ENCODE assay signal across 8 cellular contexts in genomic region chr2:229921892-229922448, GRCh38. TPM values are rescaled to one million over a fixed set of nuclear protein-coding genes. Genes with fewer than 3 reads are reported as not detected.
DNase-seq lines count a peak whose midpoint lies in the region; ATAC-seq and TF ChIP-seq lines count a peak whose summit lies in the region.

TSS of gene TRIP12 (minus strand) at chr2:229922009. CDS start at chr2:229880079, 41,930 bp downstream.

- peak within 1 kb of the TSS; percentile 96 for H2AK9ac ChIP-seq in IMR-90 (replicated peaks; ENCODE audit: low read depth, low read length, poor library complexity)

- H3K27me3 ChIP-seq in IMR-90 (ENCODE audit: control insufficient read depth, insufficient read depth, low read length) (no peaks in the 10 kb centered on the region), PC-3 (ENCODE audit: low read length) (no peaks in the 10 kb centered on the region), mucosa of stomach (ENCODE audit: control insufficient read depth, insufficient read depth, low read length) (no peaks in the 10 kb centered on the region)

- TF ChIP-seq POLR2A in IMR-90 (IDR thresholded peaks at IDR 0.05; ENCODE audit: low read depth, low read length) = no peak
- TF ChIP-seq POLR2A in erythroblast (IDR thresholded peaks at IDR 0.05; ENCODE audit: low read length) = peak; percentile 56

- dilution Hi-C loops in IMR-90 (cut with HindIII; ENCODE audit: low sequenced_read_pairs, unreplicated experiment) = no loop called here

- in situ Hi-C loops in IMR-90 (cut with MboI; ENCODE audit: low sequenced_read_pairs) = no loop called here

- intact Hi-C loops in IMR-90 (cut with micrococcal nuclease) = loop anchor here (2.0 to 10.0 kb wide), 5 partner anchors 53 to 853 kb away; no protein-coding TSS in a partner anchor
- intact Hi-C loops in PC-3 (cut with micrococcal nuclease) = loop anchor here (5.0 kb wide), 1 partner anchor 140 kb away; no protein-coding TSS in a partner anchor

- peak within 1 kb of the TSS; percentile 93 for H4K5ac ChIP-seq in IMR-90 (ENCODE audit: low read depth, low read length)

- no peaks in the 10 kb centered on the region for H3K9me2 ChIP-seq in PC-3 (replicated peaks; ENCODE audit: low read length)

- H3K79me1 ChIP-seq in IMR-90 (ENCODE audit: low read depth in 1 of 2, low read length in 2 of 2) = peaks cover 3 to 30% of the 10 kb centered on the region in 2 experiments; a peak in 2 of 4 replicates

- H3K4ac ChIP-seq in IMR-90 (ENCODE audit: low read depth, low read length) = peak within 1 kb of the TSS; percentile 96

- peak within 1 kb of the TSS; percentile 99 for H4K91ac ChIP-seq in IMR-90 (ENCODE audit: insufficient read depth, low read depth, low read length)

- CTCF ChIA-PET in IMR-90 (lab: Yijun Ruan, JAX) = no interaction called here
- CTCF ChIA-PET in PC-3 (lab: Charles Lee) = no interaction called here

- H3K9me1 ChIP-seq in IMR-90 (ENCODE audit: insufficient read depth, low read length) = 0 out of 2 replicates have a peak, but pooled peaks cover 2% of the 10 kb centered on the region

- peak within 1 kb of the TSS; percentile 52 to 99 for H4K8ac ChIP-seq in IMR-90 (ENCODE audit: low read depth in 2 of 2, low read length in 2 of 2)

- peaks cover 61% of the 10 kb centered on the region for H3K79me2 ChIP-seq in PC-3 (ENCODE audit: low read length)

- H3K9ac ChIP-seq in IMR-90 (ENCODE audit: low read depth, low read length) = peak within 1 kb of the TSS; percentile 69
- H3K9ac ChIP-seq in PC-3 (ENCODE audit: low read length) = peak within 1 kb of the TSS; percentile 90
- peak within 1 kb of the TSS; percentile 96 for H3K9ac ChIP-seq in mucosa of stomach (ENCODE audit: low read length)

- peaks cover 6% of the 10 kb centered on the region for H3K36me3 ChIP-seq in IMR-90 (ENCODE audit: control insufficient read depth, insufficient read depth, low read length)
- H3K36me3 ChIP-seq in PC-3 (ENCODE audit: low read depth, low read length) = peaks cover 12% of the 10 kb centered on the region; the same call in 1 of the 2 replicates
- H3K36me3 ChIP-seq in mucosa of stomach (ENCODE audit: control insufficient read depth, insufficient read depth, low read length) = no peaks in the 10 kb centered on the region

- TF ChIP-seq CTCF in IMR-90 (conservative IDR thresholded peaks at IDR 0.05; ENCODE audit: low read depth, low read length) (no peak), PC-3 (conservative IDR thresholded peaks at IDR 0.05; ENCODE audit: low read depth, low read length) (no peak)

- H3K27ac ChIP-seq in IMR-90 (ENCODE audit: insufficient read depth, low read length) = peak within 1 kb of the TSS; percentile 92
- H3K27ac ChIP-seq in PC-3 (ENCODE audit: low read length) = peak within 1 kb of the TSS; percentile 86

- H3K56ac ChIP-seq in IMR-90 (ENCODE audit: extremely low read depth, insufficient read depth, low read length) = peak within 1 kb of the TSS; percentile 90

- BruUV-seq in IMR-90 (replicated peaks; lab: Mats Ljungman, UMichigan) (no TSS peak), PC-3 (replicated peaks; lab: Mats Ljungman, UMichigan) (no TSS peak)

- no peak for TF ChIP-seq RAD21 in IMR-90 (IDR thresholded peaks at IDR 0.05; ENCODE audit: low read length)

- peak within 1 kb of the TSS; percentile 75 for H3K4me3 ChIP-seq in IMR-90 (ENCODE audit: insufficient read depth, low read depth, low read length)
- H3K4me3 ChIP-seq in PC-3 (ENCODE audit: low read length) = peak within 1 kb of the TSS; percentile 98
- H3K4me3 ChIP-seq in mucosa of stomach (ENCODE audit: low read length) = peak within 1 kb of the TSS; percentile 95

- H2BK5ac ChIP-seq in IMR-90 (ENCODE audit: low read depth, low read length, poor library complexity, severe bottlenecking) = peak within 1 kb of the TSS; percentile 94

- H3K14ac ChIP-seq in IMR-90 (replicated peaks; ENCODE audit: low read depth, low read length) = peak within 1 kb of the TSS; percentile 93

- H2BK20ac ChIP-seq in IMR-90 (ENCODE audit: low read depth, low read length) = peak within 1 kb of the TSS; percentile 83; the same call in 1 of the 2 replicates

- peak within 1 kb of the TSS; percentile 83 for H3K23ac ChIP-seq in IMR-90 (ENCODE audit: low read depth, low read length)

- H3K4me2 ChIP-seq in IMR-90 (ENCODE audit: low read depth, low read length) = peak within 1 kb of the TSS; percentile 97
- H3K4me2 ChIP-seq in PC-3 (ENCODE audit: low read length) = peak within 1 kb of the TSS; percentile 98

- POLR2A ChIA-PET in IMR-90 (lab: Charles Lee; ENCODE audit: unreplicated experiment) = no interaction called here
- POLR2A ChIA-PET in PC-3 (lab: Charles Lee; ENCODE audit: unreplicated experiment) = interaction anchor here (0.5 to 0.6 kb wide), 2 partner anchors 17 to 130 kb away, joined by 3 to 4 read pairs; no protein-coding TSS in a partner anchor

- H2AFZ ChIP-seq in IMR-90 (replicated peaks; ENCODE audit: low read length, poor library complexity) (peak within 1 kb of the TSS; percentile 96), PC-3 (ENCODE audit: low read length) (peak within 1 kb of the TSS; percentile 91)

- H3F3A ChIP-seq in PC-3 (ENCODE audit: low read length, unreplicated experiment) = no peaks in the 10 kb centered on the region

- H2BK15ac ChIP-seq in IMR-90 (ENCODE audit: low read depth, low read length) = peak within 1 kb of the TSS; percentile 90; the same call in 1 of the 3 replicates

- H3K9me3 ChIP-seq in IMR-90 (ENCODE audit: control insufficient read depth, insufficient read depth, low read length) (no peaks in the 10 kb centered on the region), PC-3 (ENCODE audit: low read length) (no peaks in the 10 kb centered on the region), mucosa of stomach (ENCODE audit: control insufficient read depth, low read length) (no peaks in the 10 kb centered on the region)

- peaks cover 41% of the 10 kb centered on the region for H4K20me1 ChIP-seq in IMR-90 (ENCODE audit: insufficient read depth, low read length)
- H4K20me1 ChIP-seq in PC-3 (ENCODE audit: low read length) = peaks cover 20% of the 10 kb centered on the region

- H2BK120ac ChIP-seq in IMR-90 (ENCODE audit: low read depth, low read length) = peak within 1 kb of the TSS; percentile 95

- DNase-seq in DMS 273 treated with DMSO at 0.1 percent for 48 hours (lab: John Stamatoyannopoulos, UW) (peak; percentile 86), IMR-90 (peak; percentile 98), PC-3 (peak; percentile 86), erythroblast (lab: John Stamatoyannopoulos, UW) (peak; percentile 96 to 97)
- DNase-seq in activated T-cell treated with anti-CD3 and anti-CD28 coated beads, Interleukin-2, amount 50 U/mL, for 1 hour = peak; percentile 95
- peak; percentile 66 to 69 for DNase-seq in stimulated activated CD8-positive, alpha-beta memory T cell treated with anti-CD3 and anti-CD28 coated beads, Interleukin-7, amount 100 ng/mL, for 1 hour (ENCODE audit: low read depth in 2 of 2)

- H2AK5ac ChIP-seq in IMR-90 (ENCODE audit: low read depth, low read length) = peak within 1 kb of the TSS; percentile 74

- 0 out of 2 replicates have a peak, but pooled peaks cover 2% of the 10 kb centered on the region for H3K4me1 ChIP-seq in IMR-90 (ENCODE audit: control insufficient read depth, insufficient read depth, low read length)
- H3K4me1 ChIP-seq in PC-3 (ENCODE audit: insufficient read depth, low read length) = peaks cover 19% of the 10 kb centered on the region
- peaks cover 11% of the 10 kb centered on the region for H3K4me1 ChIP-seq in mucosa of stomach (ENCODE audit: control insufficient read depth, insufficient read depth, low read length)

- peak within 1 kb of the TSS; percentile 83 for H3K18ac ChIP-seq in IMR-90 (ENCODE audit: low read depth, low read length)

- WGBS in IMR-90 (ENCODE audit: extremely low coverage in 2 of 2, insufficient read length in 1 of 2), 2 experiments = 1% methylated on average over 31 of the region's 49 CpGs; no CpG with 5 or more reads in 1 of the 2 experiments

- ATAC-seq in GM21528 (IDR thresholded peaks at IDR 0.05; ENCODE audit: low FRiP score, unreplicated experiment) (peak; percentile 72), IMR-90 (ENCODE audit: low read depth) (peak; percentile 90), PC-3 (peak; percentile 77)

TF ChIP-seq in IMR-90, 13 proteins besides CTCF, POLR2A, EP300 and RAD21:
- peak; percentile 87 for TF ChIP-seq MAZ (IDR thresholded peaks at IDR 0.05; ENCODE audit: borderline replicate concordance, low read depth, low read length)
- TF ChIP-seq MAFK (IDR thresholded peaks at IDR 0.05; ENCODE audit: low read depth, low read length) = no peak
- peak; percentile 46; the same call in 1 of the 2 replicates for TF ChIP-seq BHLHE40 (IDR thresholded peaks at IDR 0.05; ENCODE audit: low read depth, low read length)
- 0 out of 2 replicates have a peak, but pooled peaks have one; percentile 4 for TF ChIP-seq CHD1 (IDR thresholded peaks at IDR 0.05; ENCODE audit: low read depth, low read length)
- TF ChIP-seq MXI1 (IDR thresholded peaks at IDR 0.05; ENCODE audit: borderline replicate concordance, low read depth, low read length) = peak; percentile 34; the same call in 1 of the 2 replicates

RNA-seq across cellular contexts. Expression of gene TRIP12, which starts in this region (rescaled TPM):
- total RNA-seq in IMR-90 (2012; rRNA removed) (209 and 315 TPM in 2 replicates), PC-3 (2014; rRNA removed) (113 and 147 TPM in 2 replicates)
- polyA plus RNA-seq in IMR-90 (2012; rRNA removed) = 42.1 and 51.6 TPM in 2 replicates
- 7.7 and 12.0 TPM in 2 replicates for polyA plus RNA-seq in IMR-90 (2012; cell fraction: cytosol; rRNA removed)
- 12.0 and 98.0 TPM in 2 replicates for polyA plus RNA-seq in IMR-90 (2012; cell fraction: nucleus; rRNA removed; ENCODE audit: low replicate concordance)

Comparison
In these comparisons a context has a peak if more than half of its experiments do, and no peak if none do; other contexts are left out.
1. Peak in every context shown above with its lines: DNase-seq, ATAC-seq, H3K4me3 ChIP-seq and H3K27ac ChIP-seq.